Comparison of ENCODE assay signal across 7 cellular contexts in genomic region chr5:53479045-53479655, GRCh38. TPM values are rescaled to one million over a fixed set of nuclear protein-coding genes. Genes with fewer than 3 reads are reported as not detected.
A peak's percentile ranks its signal among the peaks of the same experiment; 100 is the strongest.
DNase-seq lines count a peak whose midpoint lies in the region; ATAC-seq and TF ChIP-seq lines count a peak whose summit lies in the region.

No MANE protein-coding gene starts in this region.

- H3K36me3 ChIP-seq in H7 (replicated peaks; ENCODE audit: control insufficient read depth, insufficient read depth, low read length): peaks cover 3% of the 10 kb centered on the region; the same call in 1 of the 2 replicates

- POLR2A ChIA-PET in RWPE1 (lab: Yijun Ruan, JAX; ENCODE audit: low non-redundant PET): no interaction called here

- peak overlapping the region; percentile 77 for H3K4me3 ChIP-seq in H7 (ENCODE audit: insufficient read depth, low read depth, low read length)
- peak overlapping the region; percentile 99 for H3K4me3 ChIP-seq in fibroblast of the aortic adventitia (ENCODE audit: low read depth, low read length)
- H3K4me3 ChIP-seq in skeletal muscle cell (ENCODE audit: low read depth, low read length): peak overlapping the region; percentile 63

- peak overlapping the region; percentile 97 for H3K27ac ChIP-seq in RWPE1

- CTCF ChIA-PET in RWPE1 (lab: Yijun Ruan, JAX): interaction anchor here (0.5 to 1.0 kb wide), 4 partner anchors 356 to 743 kb away, joined by 3 to 6 read pairs (median 4); no protein-coding TSS in a partner anchor

- DNase-seq in H7: peak; percentile 81
- peak; percentile 57 for DNase-seq in RWPE1 (ENCODE audit: low spot score)
- peak; percentile 60 for DNase-seq in fibroblast of the aortic adventitia (ENCODE audit: low read depth)
- DNase-seq in skeletal muscle cell (ENCODE audit: low read depth): no peak
- no peak for DNase-seq in stimulated activated CD4-positive, alpha-beta T cell treated with anti-CD3 and anti-CD28 coated beads, Interleukin-12 subunit alpha, Interleukin-12 subunit beta, amount 100 ng/mL, for 4 hours
- no peak for DNase-seq in AML-193 (lab: John Stamatoyannopoulos, UW)

- ATAC-seq in GM18517 (IDR thresholded peaks at IDR 0.05; ENCODE audit: unreplicated experiment): no peak

- H3K27me3 ChIP-seq in H7 (ENCODE audit: control insufficient read depth, insufficient read depth, low read length): peaks cover 11% of the 10 kb centered on the region; the same call in 1 of the 2 replicates

- TF ChIP-seq CTCF in RWPE1 (conservative IDR thresholded peaks at IDR 0.05; ENCODE audit: low read depth) (no peak), fibroblast of the aortic adventitia (IDR thresholded peaks at IDR 0.05; ENCODE audit: insufficient read depth, low read length) (no peak)

RNA-seq across cellular contexts. Expression of gene FST, which starts 1.3 kb away (rescaled TPM):
- total RNA-seq in H7 (2014; rRNA removed; shearing (Covaris generic)): 15.9 and 20.8 TPM in 2 replicates
- total RNA-seq in fibroblast of the aortic adventitia (ENCODE audit: low replicate concordance): 80.2 and 104 TPM in 2 replicates

Comparison
In these comparisons a context has a peak if more than half of its experiments do, and no peak if none do; other contexts are left out.
1. DNase-seq: peak in H7 (single experiment), RWPE1 (single experiment) and fibroblast of the aortic adventitia (single experiment); none in skeletal muscle cell (single experiment), stimulated activated CD4-positive, alpha-beta T cell treated with anti-CD3 and anti-CD28 coated beads, Interleukin-12 subunit alpha, Interleukin-12 subunit beta, amount 100 ng/mL, for 4 hours (single experiment) and AML-193 (0 of 2).
2. Peak in every context shown above with its lines, with median percentiles within 50 percentile points of each other: H3K4me3 ChIP-seq.